8 cellular contexts compared by ENCODE assay signal in genomic region chr6:98769546-98769945, GRCh38.
DNase-seq lines count a peak whose midpoint lies in the region; ATAC-seq, FAIRE-seq and TF ChIP-seq lines count a peak whose summit lies in the region.

No MANE protein-coding gene starts in this region.

- DNase-seq in stimulated activated CD4-positive, alpha-beta T cell treated with anti-CD3 and anti-CD28 coated beads, Interleukin-15, amount 100 ng/mL, for 24 hours = peak; percentile 14
- DNase-seq in stimulated activated CD4-positive, alpha-beta T cell treated with anti-CD3 and anti-CD28 coated beads, Interleukin-12 subunit alpha, Interleukin-12 subunit beta, amount 100 ng/mL, for 4 hours = no peak
- DNase-seq in Jurkat, Clone E6-1 (ENCODE audit: low read depth, low spot score) = peak; percentile 55
- peak; percentile 36 for DNase-seq in astrocyte of the spinal cord (ENCODE audit: low read depth, low spot score)
- peak; percentile 4 for DNase-seq in urothelium cell line (ENCODE audit: low spot score)
- no peak for DNase-seq in superior temporal gyrus (ENCODE audit: extremely low spot score)
- DNase-seq in left cardiac atrium = no peak

- intact Hi-C loops in left cardiac atrium (cut with DNase I) = loop anchor here in 1 of 2 donors (1.0 kb wide), 1 partner anchor 21 kb away; no protein-coding TSS in a partner anchor

- FAIRE-seq in urothelium cell line (lab: Jason Lieb, UNC) = no peak

- peak; percentile 28 for TF ChIP-seq CTCF in astrocyte of the spinal cord (IDR thresholded peaks at IDR 0.05; ENCODE audit: low read depth, low read length)

- no peak overlapping the region for H3K4me3 ChIP-seq in Jurkat, Clone E6-1 (ENCODE audit: low read length)
- H3K4me3 ChIP-seq in astrocyte of the spinal cord (ENCODE audit: low read depth, low read length) = no peak overlapping the region

- ATAC-seq in GM18502 (IDR thresholded peaks at IDR 0.05; ENCODE audit: poor library complexity, unreplicated experiment) (no peak), left cardiac atrium (no peak)

- in situ Hi-C loops in astrocyte of the spinal cord (cut with HindIII; ENCODE audit: low sequenced_read_pairs) = no loop called here

Comparison
In these comparisons a context has a peak if more than half of its experiments do, and no peak if none do; other contexts are left out.
1. DNase-seq: peak in stimulated activated CD4-positive, alpha-beta T cell treated with anti-CD3 and anti-CD28 coated beads, Interleukin-15, amount 100 ng/mL, for 24 hours (single experiment), Jurkat, Clone E6-1 (single experiment), astrocyte of the spinal cord (single experiment) and urothelium cell line (single experiment); none in stimulated activated CD4-positive, alpha-beta T cell treated with anti-CD3 and anti-CD28 coated beads, Interleukin-12 subunit alpha, Interleukin-12 subunit beta, amount 100 ng/mL, for 4 hours (single experiment), superior temporal gyrus (single experiment) and left cardiac atrium (single experiment).